In genomic region chr7:64888561-64888900, GRCh38 we compare ENCODE assay signal across 1 cellular context.
TF ChIP-seq lines count a peak whose summit lies in the region.

No MANE protein-coding gene starts in this region.

TF ChIP-seq in GM12878, 131 proteins besides CTCF, POLR2A, EP300 and RAD21 (continued from another document):
- TF ChIP-seq SP1 (IDR thresholded peaks at IDR 0.05; ENCODE audit: low read depth, low read length) = no peak
- no peak for TF ChIP-seq ZBTB33 (IDR thresholded peaks at IDR 0.05)
